In genomic region chr7:112939589-112940313, GRCh38 we compare ENCODE assay signal across 8 cellular contexts.
A peak's percentile ranks its signal among the peaks of the same experiment; 100 is the strongest.
DNase-seq lines count a peak whose midpoint lies in the region; ATAC-seq and TF ChIP-seq lines count a peak whose summit lies in the region.

No MANE protein-coding gene starts in this region.

- H3K4me1 ChIP-seq in DND-41 (ENCODE audit: insufficient read depth, low read length) (peaks cover 38% of the 10 kb centered on the region), Peyer's patch (peaks cover 0 to 25% (median 2%) of the 10 kb centered on the region in 4 donors), esophagus squamous epithelium (peaks cover 9 to 48% (median 10%) of the 10 kb centered on the region in 3 donors), muscle layer of duodenum (ENCODE audit: control insufficient read depth in 1 of 2, insufficient read depth in 2 of 2, low read length in 2 of 2) (peaks cover 5 to 24% of the 10 kb centered on the region in 2 donors)

- H3K4me2 ChIP-seq in DND-41 (ENCODE audit: insufficient read depth, low read length) = peak overlapping the region; percentile 80

- TF ChIP-seq CTCF in DND-41 (IDR thresholded peaks at IDR 0.05; ENCODE audit: borderline replicate concordance, extremely low read depth, low read length, poor library complexity, severe bottlenecking) = no peak
- no peak for TF ChIP-seq CTCF in Peyer's patch (IDR thresholded peaks at IDR 0.05)
- no peak for TF ChIP-seq CTCF in esophagus squamous epithelium (IDR thresholded peaks at IDR 0.05)

- peak; percentile 94 for ATAC-seq in DND-41 (ENCODE audit: insufficient read depth, low read depth)
- ATAC-seq in GM21825 (IDR thresholded peaks at IDR 0.05; ENCODE audit: unreplicated experiment) = peak; percentile 96

- H3K9ac ChIP-seq in DND-41 (ENCODE audit: low read depth, low read length) = peak overlapping the region; percentile 63

- H3K9me3 ChIP-seq in DND-41 (ENCODE audit: insufficient read depth, low read length, severe bottlenecking) = no peaks in the 10 kb centered on the region
- no peaks in the 10 kb centered on the region for H3K9me3 ChIP-seq in KOPT-K1 (ENCODE audit: insufficient read depth, low read length, poor library complexity, severe bottlenecking)
- H3K9me3 ChIP-seq in Peyer's patch = no peaks in the 10 kb centered on the region
- no peaks in the 10 kb centered on the region for H3K9me3 ChIP-seq in esophagus squamous epithelium
- H3K9me3 ChIP-seq in muscle layer of duodenum (ENCODE audit: control insufficient read depth in 1 of 2, low read length in 2 of 2) = no peaks in the 10 kb centered on the region

- H2AFZ ChIP-seq in DND-41 (ENCODE audit: low read depth, low read length) = peak overlapping the region; percentile 99

- H3K36me3 ChIP-seq in DND-41 (ENCODE audit: insufficient read depth, low read length) (no peaks in the 10 kb centered on the region; the same call in 1 of the 2 replicates), KOPT-K1 (ENCODE audit: insufficient read depth, low read length) (peaks cover 15% of the 10 kb centered on the region), Peyer's patch (no peaks in the 10 kb centered on the region), esophagus squamous epithelium (no peaks in the 10 kb centered on the region), muscle layer of duodenum (ENCODE audit: control insufficient read depth in 1 of 2, insufficient read depth in 2 of 2, low read length in 2 of 2) (no peaks in the 10 kb centered on the region)

- 0 to 1% methylated on average over 19 to 37 of the region's 53 CpGs for WGBS in esophagus squamous epithelium, 2 donors

- intact Hi-C loops in esophagus squamous epithelium (cut with DNase I) = no loop called here

- DNase-seq in DND-41 (peak; percentile 100), Peyer's patch (peak; percentile 98 to 99 (median 99)), activated T-helper 1 cell treated with Interleukin-2 at 50 U/mL for 16 hours (ENCODE audit: low read depth) (peak; percentile 99), esophagus squamous epithelium (lab: John Stamatoyannopoulos, UW) (peak; percentile 95)
- peak; percentile 98 for DNase-seq in stimulated activated CD8-positive, alpha-beta memory T cell treated with anti-CD3 and anti-CD28 coated beads, Interleukin-7, amount 100 ng/mL, for 24 hours (ENCODE audit: low read depth)

- H3K27me3 ChIP-seq in DND-41 (ENCODE audit: insufficient read depth, low read length, poor library complexity) (no peaks in the 10 kb centered on the region), Peyer's patch (no peaks in the 10 kb centered on the region), esophagus squamous epithelium (no peaks in the 10 kb centered on the region), muscle layer of duodenum (ENCODE audit: low read depth, low read length) (no peaks in the 10 kb centered on the region)

- peak overlapping the region; percentile 84 for H3K27ac ChIP-seq in DND-41 (ENCODE audit: low read length)
- peak overlapping the region; percentile 55 for H3K27ac ChIP-seq in KOPT-K1 (ENCODE audit: low read depth, low read length, poor library complexity, severe bottlenecking)
- H3K27ac ChIP-seq in Peyer's patch = peak overlapping the region; percentile 73 to 81 (median 78)
- H3K27ac ChIP-seq in esophagus squamous epithelium = peak overlapping the region; percentile 80 to 90 (median 87)
- peak overlapping the region; percentile 79 for H3K27ac ChIP-seq in muscle layer of duodenum (ENCODE audit: low read length)

- H3K4me3 ChIP-seq in DND-41 (ENCODE audit: low read depth in 1 of 2, low read length in 2 of 2) (peak overlapping the region; percentile 74 to 76), Peyer's patch (peak overlapping the region; percentile 73 to 96 (median 80)), esophagus squamous epithelium (peak overlapping the region; percentile 89 to 96 (median 90)), muscle layer of duodenum (ENCODE audit: low read depth in 1 of 2, low read length in 2 of 2) (peak overlapping the region; percentile 76 to 95)

- TF ChIP-seq POLR2A in Peyer's patch (IDR thresholded peaks at IDR 0.05) (no peak), esophagus squamous epithelium (IDR thresholded peaks at IDR 0.05) (peak in 2 of 4 donors; percentile 30 to 59)

- peaks cover 43% of the 10 kb centered on the region for H3K79me2 ChIP-seq in DND-41 (ENCODE audit: insufficient read depth, low read length)

- no peaks in the 10 kb centered on the region; the same call in 1 of the 2 replicates for H4K20me1 ChIP-seq in DND-41 (ENCODE audit: insufficient read depth, low read length)

Comparison
In these comparisons a context has a peak if more than half of its experiments do, and no peak if none do; other contexts are left out.
1. Peak in every context shown above with its lines: DNase-seq, ATAC-seq, H3K4me3 ChIP-seq and H3K27ac ChIP-seq.